12 cellular contexts compared by ENCODE assay signal in genomic region chr10:75655791-75656451, GRCh38.
DNase-seq lines count a peak whose midpoint lies in the region; ATAC-seq, FAIRE-seq and TF ChIP-seq lines count a peak whose summit lies in the region.
"Had no signal": no experiment of that assay in that cellular context is flagged by ENCODE, and none has a peak within 500 bp of the region (broad histone marks: within the 10 kb centered on the region; RNA-seq: fewer than 3 reads in every experiment).

No MANE protein-coding gene starts in this region.

- peak overlapping the region in 2 of 3 donors; percentile 39 to 58 for H3K27ac ChIP-seq in thyroid gland
- H3K27ac ChIP-seq: C4-2B had no signal

- H3K4me1 ChIP-seq in thyroid gland, result peaks cover 18 to 82% of the 10 kb centered on the region in 2 donors

- DNase-seq in NCI-H446 treated with DMSO at 0.1 percent for 48 hours (lab: John Stamatoyannopoulos, UW) (peak; percentile 15), bronchial epithelial cell (ENCODE audit: low read depth) (peak; percentile 29), iris pigment epithelial cell (ENCODE audit: low read depth) (peak; percentile 55), thyroid gland (peak; percentile 12 to 30), CD1c-positive myeloid dendritic cell (ENCODE audit: extremely low spot score) (no peak), NCI-H2196 treated with DMSO at 0.1 percent for 48 hours (lab: John Stamatoyannopoulos, UW; ENCODE audit: unreplicated experiment) (no peak)
- DNase-seq: IMR-90, NCI-H1105 treated with DMSO at 0.1 percent for 48 hours, Peyer's patch had no signal

- WGBS in thyroid gland, 2 donors, result 43 to 55% methylated on average over 3 of the region's 3 CpGs

- intact Hi-C loops in thyroid gland (cut with DNase I), result loop anchor here (10.0 kb wide), 1 partner anchor 241 kb away; no protein-coding TSS in a partner anchor

- H3K4me3 ChIP-seq in bronchial epithelial cell (ENCODE audit: low read depth, low read length), result no peak overlapping the region
- no peak overlapping the region for H3K4me3 ChIP-seq in thyroid gland (replicated peaks in 1 of 3)
- H3K4me3 ChIP-seq: Peyer's patch had no signal

- H3K36me3 ChIP-seq in bronchial epithelial cell (ENCODE audit: control insufficient read depth, insufficient read depth, low read length) (no peaks in the 10 kb centered on the region), thyroid gland (no peaks in the 10 kb centered on the region)
- H3K36me3 ChIP-seq: Peyer's patch had no signal

- FAIRE-seq in bronchial epithelial cell (lab: Jason Lieb, UNC), result no peak
- FAIRE-seq: GM12891 had no signal

- ATAC-seq in HG03095 (IDR thresholded peaks at IDR 0.05; ENCODE audit: unreplicated experiment), result no peak

- no peaks in the 10 kb centered on the region for H3K9me3 ChIP-seq in thyroid gland
- H3K9me3 ChIP-seq: Peyer's patch had no signal

- TF ChIP-seq POLR2A in thyroid gland (IDR thresholded peaks at IDR 0.05), result no peak

- peaks cover 2% of the 10 kb centered on the region for H3K27me3 ChIP-seq in bronchial epithelial cell (ENCODE audit: control insufficient read depth, insufficient read depth, low read length)
- H3K27me3 ChIP-seq in thyroid gland, result no peaks in the 10 kb centered on the region
- H3K27me3 ChIP-seq: Peyer's patch had no signal

- no peak for TF ChIP-seq CTCF in bronchial epithelial cell (IDR thresholded peaks at IDR 0.05; ENCODE audit: insufficient read depth, low read length, severe bottlenecking)
- no peak for TF ChIP-seq CTCF in thyroid gland (IDR thresholded peaks at IDR 0.05)

Comparison
In these comparisons a context has a peak if more than half of its experiments do, and no peak if none do; other contexts are left out.
1. DNase-seq: peak in NCI-H446 treated with DMSO at 0.1 percent for 48 hours (single experiment), bronchial epithelial cell (single experiment), iris pigment epithelial cell (single experiment) and thyroid gland (2 of 2); none in CD1c-positive myeloid dendritic cell (single experiment) and NCI-H2196 treated with DMSO at 0.1 percent for 48 hours (single experiment).